ENCODE assay signal across 19 cellular contexts in the genomic region with DNA sequence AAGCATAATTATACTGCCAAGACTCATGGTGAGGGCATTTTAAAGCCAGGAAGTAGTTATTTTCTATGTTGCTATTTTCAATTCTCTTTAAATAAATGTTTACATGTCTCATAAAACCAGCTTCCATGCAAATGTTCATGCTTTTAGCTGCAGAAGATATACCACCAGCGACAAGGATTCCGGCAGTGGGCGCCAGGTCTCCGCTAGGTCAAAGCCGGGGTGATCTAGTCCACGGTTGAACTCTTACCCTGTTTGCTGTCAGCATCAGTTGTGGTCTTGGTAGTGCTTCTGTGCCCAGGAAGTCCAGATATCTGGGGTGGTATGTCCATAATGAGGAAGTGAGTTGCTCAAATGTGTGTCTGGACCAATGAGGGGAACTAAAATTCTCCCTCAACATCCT.
"Had no signal": no experiment of that assay in that cellular context is flagged by ENCODE, and none has a peak within 500 bp of the region (broad histone marks: within the 10 kb centered on the region; RNA-seq: fewer than 3 reads in every experiment).

No MANE protein-coding gene starts in this region.

- ATAC-seq: activated CD4-positive, alpha-beta T cell treated with anti-CD3 and anti-CD28 coated beads for 36 hours; activated CD8-positive, alpha-beta memory T cell treated with anti-CD3 and anti-CD28 coated beads, Interleukin-2, amount 10 ng/mL, durations not matched to agents 7 days and 5 days; activated CD8-positive, alpha-beta T cell treated with anti-CD3 and anti-CD28 coated beads, Interleukin-2, amount 10 ng/mL, durations not matched to agents 7 days and 5 days; foreskin keratinocyte; heart right ventricle; right lobe of liver had no signal

- H3K27me3 ChIP-seq: foreskin keratinocyte, right lobe of liver, testis, transverse colon, uterus had no signal

- DNase-seq: activated B cell treated with CpG ODN at 0.5 μM for 24 hours; activated CD4-positive, alpha-beta T cell treated with anti-CD3 and anti-CD28 coated beads for 36 hours; activated CD8-positive, alpha-beta memory T cell treated with anti-CD3 and anti-CD28 coated beads, Interleukin-2, amount 10 ng/mL, durations not matched to agents 7 days and 5 days; activated CD8-positive, alpha-beta T cell treated with anti-CD3 and anti-CD28 coated beads, Interleukin-2, amount 10 ng/mL, durations not matched to agents 7 days and 5 days; activated T-cell treated with anti-CD3 and anti-CD28 coated beads, Interleukin-2, amount 50 U/mL, for 48 hours; anterior cingulate cortex; dermis blood vessel endothelial cell; effector CD4-positive, alpha-beta T cell; foreskin keratinocyte; heart right ventricle; kidney glomerular epithelial cell; left ventricle myocardium inferior; stimulated activated CD4-positive, alpha-beta T cell treated with anti-CD3 and anti-CD28 coated beads, Interleukin-2, amount 100 ng/mL, for 48 hours; stimulated activated naive CD4-positive, alpha-beta T cell treated with Interleukin-2 at 50 U/mL for 16 hours; testis; transverse colon; uterus had no signal

- H3K36me3 ChIP-seq: esophagus muscularis mucosa, heart right ventricle, left ventricle myocardium inferior, right lobe of liver, transverse colon, uterus had no signal

- H3K4me3 ChIP-seq: esophagus muscularis mucosa, heart right ventricle, left ventricle myocardium inferior, right lobe of liver, testis, transverse colon, uterus had no signal
